Comparison of ENCODE assay signal across 7 cellular contexts in the genomic region with DNA sequence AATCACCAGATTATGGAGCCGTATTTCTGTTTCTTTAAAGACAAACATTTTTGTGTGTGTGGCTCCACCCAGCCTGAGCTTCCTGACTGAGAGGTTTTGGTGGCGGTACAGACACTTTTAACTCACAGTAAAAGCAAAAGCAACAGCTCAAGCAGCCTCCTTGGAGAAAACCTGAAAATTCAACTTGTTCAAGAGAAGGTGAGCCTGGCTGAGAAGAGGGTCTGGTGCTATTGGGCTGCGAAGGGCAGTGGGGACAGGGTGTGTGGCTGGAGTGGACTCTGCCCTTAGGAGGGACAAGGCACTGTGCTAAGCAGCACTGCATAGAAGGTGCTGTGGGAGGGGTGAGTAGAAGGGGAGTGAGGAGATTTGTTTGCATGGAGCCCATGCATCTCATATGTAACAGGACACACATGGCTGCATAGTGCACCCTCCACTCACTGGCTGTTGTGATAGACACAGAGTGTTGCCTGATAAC. TPM values are rescaled to one million over a fixed set of nuclear protein-coding genes. Genes with fewer than 3 reads are reported as not detected.
DNase-seq lines count a peak whose midpoint lies in the region; ATAC-seq and TF ChIP-seq lines count a peak whose summit lies in the region.

A gene (plus strand): TSS at position 125 of the 475 bp plus-strand sequence. CDS start 5,103 bp downstream, outside the sequence.

- TF ChIP-seq CTCF in BE2C (IDR thresholded peaks at IDR 0.05; ENCODE audit: low read depth, low read length): no peak

- H3K9me3 ChIP-seq in skeletal muscle tissue (ENCODE audit: control insufficient read depth in 3 of 3, low read length in 3 of 3) (no peaks in the 10 kb centered on the region), BE2C (no peaks in the 10 kb centered on the region)

- peak within 1 kb of the TSS; percentile 50 to 77 (median 75) for H3K9ac ChIP-seq in skeletal muscle tissue (ENCODE audit: low read depth in 1 of 3, low read length in 3 of 3)

- peak within 1 kb of the TSS; percentile 66 to 76 (median 72) for H3K4me3 ChIP-seq in skeletal muscle tissue (ENCODE audit: low read length in 3 of 3)
- no peak within 1 kb of the TSS for H3K4me3 ChIP-seq in BE2C (ENCODE audit: low read depth, low read length)

- H3K36me3 ChIP-seq in skeletal muscle tissue (ENCODE audit: control insufficient read depth in 3 of 3, insufficient read depth in 3 of 3, low read length in 3 of 3) (no peaks in the 10 kb centered on the region), BE2C (no peaks in the 10 kb centered on the region)

- peak; percentile 37 for DNase-seq in activated CD4-positive, CD25-positive, alpha-beta regulatory T cell treated with anti-CD3 and anti-CD28 coated beads, Interleukin-2, amount 50 U/mL, for 16 hours (ENCODE audit: low read depth, low spot score)
- DNase-seq in effector CD4-positive, alpha-beta T cell: peak; percentile 51
- DNase-seq in hepatic stellate cell (ENCODE audit: low spot score) (no peak), DMS153 treated with DMSO at 0.1 percent for 48 hours (lab: John Stamatoyannopoulos, UW; ENCODE audit: unreplicated experiment) (no peak), BE2C (no peak)

- H3K27ac ChIP-seq in skeletal muscle tissue (ENCODE audit: low read depth, low read length): peak within 1 kb of the TSS; percentile 75

- ATAC-seq in GM21576 (IDR thresholded peaks at IDR 0.05; ENCODE audit: unreplicated experiment): peak; percentile 69

- no peaks in the 10 kb centered on the region for H3K4me1 ChIP-seq in skeletal muscle tissue (ENCODE audit: control insufficient read depth in 3 of 3, insufficient read depth in 3 of 3, low read length in 3 of 3)
- no peaks in the 10 kb centered on the region for H3K4me1 ChIP-seq in BE2C

- H3K27me3 ChIP-seq in skeletal muscle tissue (ENCODE audit: control insufficient read depth in 3 of 3, insufficient read depth in 3 of 3, low read length in 3 of 3) (no peaks in the 10 kb centered on the region), BE2C (peaks cover 30% of the 10 kb centered on the region)

RNA-seq across cellular contexts. Expression of the gene that starts here (rescaled TPM):
- 4.2 TPM for total RNA-seq in skeletal muscle tissue
- not detected for polyA plus RNA-seq in BE2C (2012; ENCODE audit: insufficient read depth, insufficient read length, low read depth)

Comparison
In these comparisons a context has a peak if more than half of its experiments do, and no peak if none do; other contexts are left out.
1. DNase-seq: peak in activated CD4-positive, CD25-positive, alpha-beta regulatory T cell treated with anti-CD3 and anti-CD28 coated beads, Interleukin-2, amount 50 U/mL, for 16 hours (single experiment) and effector CD4-positive, alpha-beta T cell (single experiment); none in hepatic stellate cell (single experiment), DMS153 treated with DMSO at 0.1 percent for 48 hours (single experiment) and BE2C (single experiment).